Comparison of ENCODE assay signal across 12 cellular contexts in the genomic region with DNA sequence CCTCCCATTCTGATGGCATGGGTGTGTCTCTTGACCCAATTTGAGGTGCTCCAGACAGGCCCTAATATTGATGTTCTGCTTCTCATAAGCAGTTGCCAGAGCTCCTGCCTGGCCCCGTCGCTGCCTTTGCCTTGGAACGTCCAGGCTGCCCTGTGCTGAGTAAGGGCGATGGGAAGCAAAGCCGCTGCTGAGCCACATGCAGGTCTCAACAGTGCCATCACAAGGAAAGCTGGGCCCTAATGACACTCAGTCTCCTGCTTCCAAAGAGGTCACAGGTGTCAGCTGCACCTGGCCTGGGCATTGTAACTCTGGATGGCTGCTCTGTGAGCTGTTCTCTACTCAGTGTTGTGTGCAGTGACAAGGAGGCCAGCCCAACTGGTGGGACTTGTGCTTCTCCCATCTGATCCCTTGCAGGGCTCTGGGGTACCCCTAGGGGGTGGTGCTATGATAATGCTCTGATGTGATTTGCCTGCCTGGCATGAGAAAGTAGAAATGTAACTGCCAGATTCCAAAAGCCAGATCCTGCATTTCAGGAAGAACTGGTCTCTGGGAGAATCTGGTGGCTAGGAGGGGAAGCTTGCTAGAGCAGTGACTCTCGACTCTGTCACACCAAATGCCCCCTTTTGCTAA. TPM values are rescaled to one million over a fixed set of nuclear protein-coding genes. Genes with fewer than 3 reads are reported as not detected.
A peak's percentile ranks its signal among the peaks of the same experiment; 100 is the strongest.
DNase-seq lines count a peak whose midpoint lies in the region; ATAC-seq and TF ChIP-seq lines count a peak whose summit lies in the region.
"Had no signal": no experiment of that assay in that cellular context is flagged by ENCODE, and none has a peak within 500 bp of the region (broad histone marks: within the 10 kb centered on the region; RNA-seq: fewer than 3 reads in every experiment).

No MANE protein-coding gene starts in this region.

- H3K36me3 ChIP-seq in PC-9 (ENCODE audit: low read depth) = no peaks in the 10 kb centered on the region
- peaks cover 0 to 3% (median 0%) of the 10 kb centered on the region in 5 donors for H3K36me3 ChIP-seq in subcutaneous abdominal adipose tissue (ENCODE audit: control insufficient read depth in 5 of 5, insufficient read depth in 5 of 5, low read length in 5 of 5)
- H3K36me3 ChIP-seq in MG63 = no peaks in the 10 kb centered on the region

- H3K79me2 ChIP-seq in PC-9 (ENCODE audit: low read depth) = peaks cover 36% of the 10 kb centered on the region

- H3K4me2 ChIP-seq in PC-9 = peak overlapping the region; percentile 11; the same call in 1 of the 2 replicates

- H2AFZ ChIP-seq in PC-9 = no peak overlapping the region

- POLR2A ChIA-PET in PC-9 (lab: Charles Lee; ENCODE audit: unreplicated experiment) = interaction anchor here (0.6 kb wide), 2 partner anchors 24 to 78 kb away, joined by 3 read pairs; no protein-coding TSS in a partner anchor

- no peaks in the 10 kb centered on the region for H3K27me3 ChIP-seq in PC-9 (ENCODE audit: insufficient read depth, low read depth)
- H3K27me3 ChIP-seq in foreskin keratinocyte = no peaks in the 10 kb centered on the region
- H3K27me3 ChIP-seq in subcutaneous abdominal adipose tissue (ENCODE audit: control insufficient read depth in 5 of 5, insufficient read depth in 4 of 5, low read length in 5 of 5) = no peaks in the 10 kb centered on the region
- no peaks in the 10 kb centered on the region for H3K27me3 ChIP-seq in MG63
- H3K27me3 ChIP-seq: dorsolateral prefrontal cortex had no signal

- intact Hi-C loops in PC-9 (cut with micrococcal nuclease; ENCODE audit: unreplicated experiment) = loop anchor here (2.0 to 10.0 kb wide), 2 partner anchors 54 to 92 kb away; no protein-coding TSS in a partner anchor

- H3F3A ChIP-seq in PC-9 (ENCODE audit: insufficient read depth, low read depth) = peaks cover 18% of the 10 kb centered on the region

- no peaks in the 10 kb centered on the region for H3K9me3 Mint-ChIP-seq in activated naive CD4-positive, alpha-beta T cell treated with anti-CD3 and anti-CD28 coated beads, Interleukin-2, amount 10 ng/mL, durations not matched to agents 7 days and 5 days
- H3K9me3 Mint-ChIP-seq: naive B cell had no signal

- H3K9ac ChIP-seq in subcutaneous abdominal adipose tissue (ENCODE audit: low read length in 5 of 5) = no peak overlapping the region

- CTCF ChIA-PET in activated naive CD4-positive, alpha-beta T cell treated with anti-CD3 and anti-CD28 coated beads, Interleukin-2, amount 10 ng/mL, durations not matched to agents 7 days and 5 days (lab: Charles Lee) = interaction anchor here (0.5 to 1.8 kb wide), 3 partner anchors 12 to 105 kb away, joined by 3 to 5 read pairs (median 4); no protein-coding TSS in a partner anchor
- CTCF ChIA-PET in PC-9 (lab: Charles Lee) = no interaction called here

- TF ChIP-seq CTCF in PC-9 (conservative IDR thresholded peaks at IDR 0.05) = peak; percentile 55; the same call in 1 of the 2 replicates
- TF ChIP-seq CTCF in foreskin keratinocyte (conservative IDR thresholded peaks at IDR 0.05) = peak; percentile 34

- peaks cover 92% of the 10 kb centered on the region for H3K4me1 Mint-ChIP-seq in activated naive CD4-positive, alpha-beta T cell treated with anti-CD3 and anti-CD28 coated beads, Interleukin-2, amount 10 ng/mL, durations not matched to agents 7 days and 5 days

- H3K36me3 Mint-ChIP-seq in activated naive CD4-positive, alpha-beta T cell treated with anti-CD3 and anti-CD28 coated beads, Interleukin-2, amount 10 ng/mL, durations not matched to agents 7 days and 5 days = peaks cover 78% of the 10 kb centered on the region

- H4K20me1 ChIP-seq in PC-9 (ENCODE audit: insufficient read depth) = no peaks in the 10 kb centered on the region

- H3K27ac ChIP-seq in PC-9 = no peak overlapping the region
- no peak overlapping the region for H3K27ac ChIP-seq in foreskin keratinocyte
- peak overlapping the region; percentile 64 for H3K27ac ChIP-seq in subcutaneous abdominal adipose tissue (ENCODE audit: low read depth, low read length)
- H3K27ac ChIP-seq: dorsolateral prefrontal cortex had no signal

- DNase-seq in activated naive CD4-positive, alpha-beta T cell treated with anti-CD3 and anti-CD28 coated beads, Interleukin-2, amount 10 ng/mL, durations not matched to agents 7 days and 5 days = no peak
- DNase-seq in activated naive CD4-positive, alpha-beta T cell treated with Interleukin-2 at 50 U/mL for 16 hours = no peak
- peak; percentile 73 to 89 for DNase-seq in PC-9
- no peak for DNase-seq in foreskin keratinocyte
- no peak for DNase-seq in MG63
- DNase-seq in SHP77 treated with DMSO at 0.1 percent for 48 hours (lab: John Stamatoyannopoulos, UW) = no peak
- no peak for DNase-seq in HCEC 1CT
- DNase-seq: dorsolateral prefrontal cortex, hypothalamus, naive B cell had no signal

- H3K27ac Mint-ChIP-seq in activated naive CD4-positive, alpha-beta T cell treated with anti-CD3 and anti-CD28 coated beads, Interleukin-2, amount 10 ng/mL, durations not matched to agents 7 days and 5 days = peak overlapping the region; percentile 58

- H3K4me3 Mint-ChIP-seq in activated naive CD4-positive, alpha-beta T cell treated with anti-CD3 and anti-CD28 coated beads, Interleukin-2, amount 10 ng/mL, durations not matched to agents 7 days and 5 days = no peak overlapping the region
- H3K4me3 Mint-ChIP-seq: B cell had no signal

- H3K27me3 Mint-ChIP-seq in activated naive CD4-positive, alpha-beta T cell treated with anti-CD3 and anti-CD28 coated beads, Interleukin-2, amount 10 ng/mL, durations not matched to agents 7 days and 5 days = no peaks in the 10 kb centered on the region
- H3K27me3 Mint-ChIP-seq: B cell, naive B cell had no signal

- H3K9me3 ChIP-seq in PC-9 (ENCODE audit: insufficient read depth, low read depth) (no peaks in the 10 kb centered on the region), subcutaneous abdominal adipose tissue (ENCODE audit: control insufficient read depth in 5 of 5, low read length in 5 of 5) (no peaks in the 10 kb centered on the region), MG63 (no peaks in the 10 kb centered on the region)

- no peaks in the 10 kb centered on the region for H3K9me2 ChIP-seq in PC-9 (ENCODE audit: insufficient read depth)

- BruUV-seq in PC-9 (replicated peaks; lab: Mats Ljungman, UMichigan) = no TSS peak

- H3K4me1 ChIP-seq in PC-9 (replicated peaks; ENCODE audit: insufficient read depth) (peaks cover 58% of the 10 kb centered on the region), foreskin keratinocyte (peaks cover 12% of the 10 kb centered on the region), subcutaneous abdominal adipose tissue (ENCODE audit: control insufficient read depth in 5 of 5, insufficient read depth in 5 of 5, low read length in 5 of 5) (peaks cover 2 to 66% (median 47%) of the 10 kb centered on the region in 5 donors)

- ATAC-seq in foreskin keratinocyte = peak; percentile 60

- H3K4me3 ChIP-seq in PC-9 = no peak overlapping the region
- no peak overlapping the region for H3K4me3 ChIP-seq in subcutaneous abdominal adipose tissue (ENCODE audit: low read depth in 1 of 5, low read length in 5 of 5)
- no peak overlapping the region for H3K4me3 ChIP-seq in MG63
- H3K4me3 ChIP-seq: dorsolateral prefrontal cortex had no signal

RNA-seq across cellular contexts. Expression of a gene that starts 8.7 kb away (rescaled TPM):
- total RNA-seq in PC-9 (2021) (13.0 and 15.3 TPM in 2 replicates), foreskin keratinocyte (15.9 and 16.9 TPM in 2 replicates)
- polyA plus RNA-seq in foreskin keratinocyte = 13.3 and 16.0 TPM in 2 replicates
- total RNA-seq in MG63 (2014; rRNA removed; shearing (Covaris generic); ENCODE audit: low replicate concordance) = 4.2 and 4.3 TPM in 2 replicates

Comparison
In these comparisons a context has a peak if more than half of its experiments do, and no peak if none do; other contexts are left out.
1. DNase-seq: peak in PC-9 (2 of 2); none in activated naive CD4-positive, alpha-beta T cell treated with anti-CD3 and anti-CD28 coated beads, Interleukin-2, amount 10 ng/mL, durations not matched to agents 7 days and 5 days (single experiment), activated naive CD4-positive, alpha-beta T cell treated with Interleukin-2 at 50 U/mL for 16 hours (single experiment), foreskin keratinocyte (0 of 2), MG63 (single experiment), SHP77 treated with DMSO at 0.1 percent for 48 hours (single experiment) and HCEC 1CT (single experiment).